ENCODE assay signal across 1 cellular context in genomic region chr1:46719689-46720088, GRCh38.
A peak's percentile ranks its signal among the peaks of the same experiment; 100 is the strongest.
TF ChIP-seq lines count a peak whose summit lies in the region.

No MANE protein-coding gene starts in this region.

TF ChIP-seq in HEK293, 187 proteins besides CTCF, POLR2A, EP300 and RAD21 (continued from another document and continues in another):
- TF ChIP-seq ZNF513 (tag by site-specific recombination; IDR thresholded peaks at IDR 0.05) (no peak), ZNF596 (tag by site-specific recombination; IDR thresholded peaks at IDR 0.05) (peak; percentile 45; the same call in 1 of the 2 replicates), KLF7 (tag by site-specific recombination; IDR thresholded peaks at IDR 0.05; ENCODE audit: borderline replicate concordance) (peak; percentile 51; the same call in 1 of the 2 replicates), ZXDB (tag by site-specific recombination; IDR thresholded peaks at IDR 0.05) (peak; percentile 23; the same call in 1 of the 2 replicates), ZNF704 (tag by site-specific recombination; IDR thresholded peaks at IDR 0.05) (no peak), ZBTB49 (tag by site-specific recombination; IDR thresholded peaks at IDR 0.05; ENCODE audit: low read depth) (no peak), ZBTB17 (tag by site-specific recombination; IDR thresholded peaks at IDR 0.05) (peak; percentile 46; the same call in 1 of the 2 replicates), ZFP37 (tag by site-specific recombination; IDR thresholded peaks at IDR 0.05) (no peak), ZNF19 (tag by site-specific recombination; IDR thresholded peaks at IDR 0.05; ENCODE audit: low read depth) (no peak), ZNF341 (tag by site-specific recombination; IDR thresholded peaks at IDR 0.05; ENCODE audit: low read depth) (0 out of 2 replicates have a peak, but pooled peaks have one; percentile 0), ZNF670 (tag by site-specific recombination; IDR thresholded peaks at IDR 0.05; ENCODE audit: low read depth) (no peak), SETDB1 (IDR thresholded peaks at IDR 0.05; ENCODE audit: insufficient read length, low read length) (no peak), ZNF707 (tag by site-specific recombination; IDR thresholded peaks at IDR 0.05) (no peak), ZNF585B (tag by site-specific recombination; IDR thresholded peaks at IDR 0.05) (no peak), ZNF560 (tag by site-specific recombination; IDR thresholded peaks at IDR 0.05; ENCODE audit: borderline replicate concordance) (no peak), ZNF664 (tag by site-specific recombination; IDR thresholded peaks at IDR 0.05) (no peak; the same call in 1 of the 2 replicates), ZNF624 (tag by site-specific recombination; IDR thresholded peaks at IDR 0.05) (no peak), PATZ1 (tag by site-specific recombination; IDR thresholded peaks at IDR 0.05) (no peak; the same call in 1 of the 2 replicates), ZBTB8A (tag by site-specific recombination; IDR thresholded peaks at IDR 0.05) (no peak), ZNF302 (tag by site-specific recombination; IDR thresholded peaks at IDR 0.05; ENCODE audit: low read depth) (no peak), ZNF639 (tag by site-specific recombination; IDR thresholded peaks at IDR 0.05) (no peak), ZIC2 (tag by site-specific recombination; IDR thresholded peaks at IDR 0.05) (peak; percentile 9; the same call in 1 of the 2 replicates), ZNF324 (tag by site-specific recombination; IDR thresholded peaks at IDR 0.05) (no peak), ZNF114 (tag by site-specific recombination; IDR thresholded peaks at IDR 0.05) (no peak), ZNF777 (tag by site-specific recombination; IDR thresholded peaks at IDR 0.05; ENCODE audit: borderline replicate concordance) (no peak), ZNF426 (tag by site-specific recombination; IDR thresholded peaks at IDR 0.05) (no peak), KLF10 (tag by site-specific recombination; IDR thresholded peaks at IDR 0.05) (no peak), ZNF580 (tag by site-specific recombination; IDR thresholded peaks at IDR 0.05) (no peak), IKZF3 (tag by site-specific recombination; IDR thresholded peaks at IDR 0.05) (peak; percentile 90), ZNF274 (IDR thresholded peaks at IDR 0.05; ENCODE audit: low read length) (no peak), ZNF274 (tag by site-specific recombination; IDR thresholded peaks at IDR 0.05; ENCODE audit: borderline replicate concordance) (no peak), SCRT2 (tag by site-specific recombination; IDR thresholded peaks at IDR 0.05) (peak; percentile 92), ZNF785 (tag by site-specific recombination; IDR thresholded peaks at IDR 0.05) (no peak), ZNF654 (tag by site-specific recombination; IDR thresholded peaks at IDR 0.05; ENCODE audit: low read depth) (no peak), TCF7L2 (IDR thresholded peaks at IDR 0.05; ENCODE audit: borderline replicate concordance, low read depth, low read length) (no peak), ZNF518A (tag by site-specific recombination; conservative IDR thresholded peaks at IDR 0.05; ENCODE audit: low read depth) (no peak), YY2 (tag by site-specific recombination; IDR thresholded peaks at IDR 0.05) (no peak), ZNF138 (tag by site-specific recombination; IDR thresholded peaks at IDR 0.05; ENCODE audit: borderline replicate concordance) (no peak), ZNF76 (tag by site-specific recombination; IDR thresholded peaks at IDR 0.05; ENCODE audit: borderline replicate concordance, low read depth) (no peak), ZNF132 (tag by site-specific recombination; IDR thresholded peaks at IDR 0.05; ENCODE audit: borderline replicate concordance) (no peak), HOXD13 (CRISPR knock-in tag; IDR thresholded peaks at IDR 0.05; ENCODE audit: borderline replicate concordance) (no peak), YY1 (tag by site-specific recombination; IDR thresholded peaks at IDR 0.05) (no peak), ZNF529 (tag by site-specific recombination; IDR thresholded peaks at IDR 0.05; ENCODE audit: insufficient replicate concordance) (no peak), ZNF48 (tag by site-specific recombination; IDR thresholded peaks at IDR 0.05) (no peak), ELK4 (IDR thresholded peaks at IDR 0.05; ENCODE audit: borderline replicate concordance, low read depth, low read length) (no peak), ZBTB6 (tag by site-specific recombination; IDR thresholded peaks at IDR 0.05) (no peak), ZNF18 (tag by site-specific recombination; IDR thresholded peaks at IDR 0.05) (0 out of 2 replicates have a peak, but pooled peaks have one; percentile 12), ZNF155 (tag by site-specific recombination; IDR thresholded peaks at IDR 0.05) (no peak), GLIS2 (tag by site-specific recombination; IDR thresholded peaks at IDR 0.05) (no peak)
